Comparison of ENCODE assay signal across 16 cellular contexts in the genomic region with DNA sequence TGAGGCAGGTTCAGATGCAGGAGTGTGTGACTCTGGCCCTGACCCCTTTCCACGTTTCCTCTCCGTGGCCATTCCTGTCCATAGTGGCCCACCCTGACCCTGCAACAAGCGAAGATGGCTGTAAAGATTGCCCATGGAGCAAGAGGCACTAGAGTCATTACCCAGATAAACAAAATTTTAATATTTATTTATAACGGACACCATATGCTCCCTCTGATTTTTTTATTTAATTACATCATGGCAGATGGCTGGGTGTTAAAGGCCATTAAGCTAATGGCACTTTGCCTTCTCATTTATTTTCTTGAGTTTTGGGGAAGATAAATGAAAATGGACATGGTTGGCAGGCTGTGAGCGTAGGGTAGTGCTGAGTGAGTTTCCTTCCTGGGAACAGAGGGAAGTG. TPM values are rescaled to one million over a fixed set of nuclear protein-coding genes. Genes with fewer than 3 reads are reported as not detected.
DNase-seq lines count a peak whose midpoint lies in the region; ATAC-seq and TF ChIP-seq lines count a peak whose summit lies in the region.
"Had no signal": no experiment of that assay in that cellular context is flagged by ENCODE, and none has a peak within 500 bp of the region (broad histone marks: within the 10 kb centered on the region; RNA-seq: fewer than 3 reads in every experiment).

No MANE protein-coding gene starts in this region.

- H3K4me3 ChIP-seq in neural progenitor cell: no peak overlapping the region
- H3K4me3 ChIP-seq: GM12878, HAP-1 had no signal

- H3K79me2 ChIP-seq in neural progenitor cell (ENCODE audit: low read depth): no peaks in the 10 kb centered on the region

- H3K27me3 ChIP-seq in neural progenitor cell: no peaks in the 10 kb centered on the region

- no peak overlapping the region for H3K9ac ChIP-seq in neural progenitor cell

- no peaks in the 10 kb centered on the region for H3K4me1 ChIP-seq in neural progenitor cell
- H3K4me1 ChIP-seq: HAP-1 had no signal

- H3K27ac Mint-ChIP-seq in neural progenitor cell: no peak overlapping the region
- H3K27ac Mint-ChIP-seq: CD14-positive monocyte; CD8-positive, alpha-beta T cell had no signal

- H3K27me3 Mint-ChIP-seq in neural progenitor cell (ENCODE audit: insufficient read depth, low read depth): peaks cover 4% of the 10 kb centered on the region

- H3K9me3 Mint-ChIP-seq in neural progenitor cell: no peaks in the 10 kb centered on the region
- H3K9me3 Mint-ChIP-seq: CD14-positive monocyte; CD8-positive, alpha-beta T cell had no signal

- H4K20me1 ChIP-seq in neural progenitor cell (ENCODE audit: low read depth): no peaks in the 10 kb centered on the region

- H3K36me3 Mint-ChIP-seq in neural progenitor cell: no peaks in the 10 kb centered on the region
- H3K36me3 Mint-ChIP-seq: CD14-positive monocyte; CD8-positive, alpha-beta T cell had no signal

- no peak for TF ChIP-seq CTCF in neural progenitor cell (IDR thresholded peaks at IDR 0.05)

- H3K27ac ChIP-seq in neural progenitor cell: no peak overlapping the region
- H3K27ac ChIP-seq: 22Rv1 had no signal

- H3K4me2 ChIP-seq in neural progenitor cell: no peak overlapping the region

- H3K36me3 ChIP-seq in neural progenitor cell: no peaks in the 10 kb centered on the region
- H3K36me3 ChIP-seq: HAP-1 had no signal

- H3K9me3 ChIP-seq in neural progenitor cell (ENCODE audit: low read depth): no peaks in the 10 kb centered on the region
- H3K9me3 ChIP-seq: Caco-2, HAP-1 had no signal

- no peak overlapping the region for H2AFZ ChIP-seq in neural progenitor cell (replicated peaks)

- DNase-seq in DMS 273 (lab: John Stamatoyannopoulos, UW; ENCODE audit: unreplicated experiment): peak; percentile 41
- DNase-seq in DMS 273 treated with DMSO at 0.1 percent for 48 hours (lab: John Stamatoyannopoulos, UW): no peak
- peak; percentile 36 for DNase-seq in NCI-H2171 treated with DMSO at 0.1 percent for 48 hours (lab: John Stamatoyannopoulos, UW)
- DNase-seq in cerebellar cortex (ENCODE audit: low spot score): peak; percentile 93
- no peak for DNase-seq in neural progenitor cell (ENCODE audit: low spot score)
- no peak for DNase-seq in COLO668 (lab: John Stamatoyannopoulos, UW; ENCODE audit: unreplicated experiment)
- DNase-seq: Caco-2; CD8-positive, alpha-beta T cell had no signal

- H3K4me1 Mint-ChIP-seq in neural progenitor cell: peaks cover 5% of the 10 kb centered on the region
- H3K4me1 Mint-ChIP-seq: CD14-positive monocyte had no signal

- H3K4me3 Mint-ChIP-seq in neural progenitor cell: peak overlapping the region; percentile 5
- H3K4me3 Mint-ChIP-seq: CD14-positive monocyte; CD8-positive, alpha-beta T cell had no signal

- H3F3A ChIP-seq in neural progenitor cell (ENCODE audit: low read depth): no peaks in the 10 kb centered on the region

- ATAC-seq in GM18870 (IDR thresholded peaks at IDR 0.05; ENCODE audit: unreplicated experiment): no peak
- ATAC-seq in HG02759 (IDR thresholded peaks at IDR 0.05; ENCODE audit: unreplicated experiment): no peak
- ATAC-seq: CD8-positive, alpha-beta T cell; GM12878; HepG2 had no signal

RNA-seq across cellular contexts. Expression of gene WSCD2, which starts 58.7 kb away (rescaled TPM):
- total RNA-seq in neural progenitor cell (ENCODE audit: low replicate concordance): 3.0 and 6.6 TPM in 2 replicates
- total RNA-seq: A673; Caco-2; CD8-positive, alpha-beta T cell; GM12878; HepG2 had no signal

Comparison
In these comparisons a context has a peak if more than half of its experiments do, and no peak if none do; other contexts are left out.
1. DNase-seq: peak in DMS 273 (single experiment), NCI-H2171 treated with DMSO at 0.1 percent for 48 hours (single experiment) and cerebellar cortex (single experiment); none in DMS 273 treated with DMSO at 0.1 percent for 48 hours (single experiment), neural progenitor cell (single experiment) and COLO668 (single experiment).